Comparison of ENCODE assay signal across 8 cellular contexts in genomic region chr1:148402152-148403084, GRCh38.
DNase-seq lines count a peak whose midpoint lies in the region; ATAC-seq and TF ChIP-seq lines count a peak whose summit lies in the region.
"Not testable (repeated sequence)": the region's sequence is repeated elsewhere in the genome, so short reads cannot be mapped to it uniquely, and the experiment has no call there.

No MANE protein-coding gene starts in this region.

- not testable (repeated sequence) for TF ChIP-seq CTCF in DND-41 (IDR thresholded peaks at IDR 0.05; ENCODE audit: borderline replicate concordance, extremely low read depth, low read length, poor library complexity, severe bottlenecking); foreskin fibroblast (IDR thresholded peaks at IDR 0.05; ENCODE audit: low read depth, low read length); natural killer cell (IDR thresholded peaks at IDR 0.05)

- H4K20me1 ChIP-seq in DND-41 (ENCODE audit: insufficient read depth, low read length) = not testable (repeated sequence)

- H3K4me1 ChIP-seq in DND-41 (ENCODE audit: insufficient read depth, low read length) = peaks cover 16% of the 10 kb centered on the region

- peaks cover 22 to 30% of the 10 kb centered on the region in 2 donors for H3K4me1 Mint-ChIP-seq in natural killer cell

- peak overlapping the region; percentile 71 for H3K4me2 ChIP-seq in DND-41 (ENCODE audit: insufficient read depth, low read length)

- H3K27ac Mint-ChIP-seq in natural killer cell = peak overlapping the region; percentile 99

- DNase-seq in DND-41 (peak; percentile 85), KG1 (lab: John Stamatoyannopoulos, UW) (peak; percentile 68), foreskin fibroblast (peak; percentile 20 to 63), natural killer cell (peak; percentile 74)
- DNase-seq in SK-N-MC (ENCODE audit: low read depth, low spot score) = not testable (repeated sequence)
- peak; percentile 73 for DNase-seq in activated gamma-delta T cell treated with anti-CD3 and anti-CD28 coated beads, Interleukin-2, amount 50 U/mL, for 16 hours (ENCODE audit: low read depth)
- peak; percentile 68 to 70 for DNase-seq in stimulated activated CD8-positive, alpha-beta memory T cell treated with anti-CD3 and anti-CD28 coated beads, Interleukin-7, amount 100 ng/mL, for 1 hour (ENCODE audit: low read depth in 2 of 2)

- H3K27ac ChIP-seq in DND-41 (ENCODE audit: low read length) = peak overlapping the region; percentile 38
- not testable (repeated sequence) for H3K27ac ChIP-seq in SK-N-MC

- ATAC-seq in DND-41 (ENCODE audit: insufficient read depth, low read depth) (peak; percentile 97), GM21723 (IDR thresholded peaks at IDR 0.05; ENCODE audit: unreplicated experiment) (peak; percentile 93), natural killer cell (peak; percentile 93 to 96 (median 94))

- not testable (repeated sequence) for H3K27me3 Mint-ChIP-seq in natural killer cell (ENCODE audit: low read depth in 2 of 2)

- peak overlapping the region; percentile 100 for H3K4me3 Mint-ChIP-seq in natural killer cell

- H3K27me3 ChIP-seq in DND-41 (ENCODE audit: insufficient read depth, low read length, poor library complexity) = not testable (repeated sequence)

- H2AFZ ChIP-seq in DND-41 (ENCODE audit: low read depth, low read length) = peak overlapping the region; percentile 79

- not testable (repeated sequence) for H3K79me2 ChIP-seq in DND-41 (ENCODE audit: insufficient read depth, low read length)

- not testable (repeated sequence) for H3K36me3 Mint-ChIP-seq in natural killer cell

- intact Hi-C loops in natural killer cell (cut with micrococcal nuclease) = loop anchor here (2.0 kb wide), 1 partner anchor 14 kb away; no protein-coding TSS in a partner anchor

- H3K9me3 ChIP-seq in DND-41 (ENCODE audit: insufficient read depth, low read length, severe bottlenecking); SK-N-MC (ENCODE audit: low read depth, low read length): not testable (repeated sequence)

- H3K4me3 ChIP-seq in DND-41 (ENCODE audit: low read depth in 1 of 2, low read length in 2 of 2) = peak overlapping the region; percentile 34 to 60; a peak in 3 of 4 replicates
- peak overlapping the region; percentile 78 for H3K4me3 ChIP-seq in SK-N-MC
- H3K4me3 ChIP-seq in foreskin fibroblast (ENCODE audit: low read depth in 1 of 2, low read length in 2 of 2) = peak overlapping the region; percentile 43 to 66

- H3K36me3 ChIP-seq in DND-41 (ENCODE audit: insufficient read depth, low read length); SK-N-MC (ENCODE audit: insufficient read depth, low read length): not testable (repeated sequence)

- H3K9ac ChIP-seq in DND-41 (ENCODE audit: low read depth, low read length) (peak overlapping the region; percentile 57), SK-N-MC (ENCODE audit: insufficient read length) (peak overlapping the region; percentile 71)

- not testable (repeated sequence) for H3K9me3 Mint-ChIP-seq in natural killer cell
